Comparison of ENCODE assay signal across 18 cellular contexts in genomic region chr3:176275538-176275937, GRCh38.
A peak's percentile ranks its signal among the peaks of the same experiment; 100 is the strongest.
DNase-seq lines count a peak whose midpoint lies in the region; ATAC-seq and TF ChIP-seq lines count a peak whose summit lies in the region.
"Had no signal": no experiment of that assay in that cellular context is flagged by ENCODE, and none has a peak within 500 bp of the region (broad histone marks: within the 10 kb centered on the region; RNA-seq: fewer than 3 reads in every experiment).

No MANE protein-coding gene starts in this region.

- H3K18ac ChIP-seq in neuronal stem cell (ENCODE audit: low read length) (no peak overlapping the region), mesenchymal stem cell (ENCODE audit: low read depth in 1 of 2, low read length in 2 of 2) (no peak overlapping the region)

- peak overlapping the region; percentile 96 for H3K27ac ChIP-seq in OCI-LY7 (ENCODE audit: low read depth, low read length, poor library complexity, severe bottlenecking)
- H3K27ac ChIP-seq in SK-N-MC: peak overlapping the region; percentile 93
- no peak overlapping the region for H3K27ac ChIP-seq in neuronal stem cell (replicated peaks; ENCODE audit: low read length)
- H3K27ac ChIP-seq in mesenchymal stem cell (ENCODE audit: low read length, poor library complexity, severe bottlenecking): no peak overlapping the region
- H3K27ac ChIP-seq: BLaER1, C4-2B had no signal

- no peaks in the 10 kb centered on the region for H3K27me3 ChIP-seq in neuronal stem cell (ENCODE audit: control insufficient read depth in 3 of 3, insufficient read depth in 3 of 3, low read depth in 1 of 3, low read length in 3 of 3)
- H3K27me3 ChIP-seq in mesenchymal stem cell (ENCODE audit: control insufficient read depth in 1 of 2, insufficient read depth in 1 of 2, low read length in 2 of 2): no peaks in the 10 kb centered on the region
- H3K27me3 ChIP-seq: BLaER1 had no signal

- H3K4ac ChIP-seq in neuronal stem cell (ENCODE audit: low read length): no peak overlapping the region
- H3K4ac ChIP-seq in mesenchymal stem cell (ENCODE audit: low read depth in 1 of 2, low read length in 2 of 2): no peak overlapping the region

- no peaks in the 10 kb centered on the region for H3K36me3 ChIP-seq in OCI-LY7 (ENCODE audit: insufficient read depth, low read length)
- H3K36me3 ChIP-seq in SK-N-MC (ENCODE audit: insufficient read depth, low read length): no peaks in the 10 kb centered on the region
- H3K36me3 ChIP-seq in neuronal stem cell (replicated peaks in 1 of 2; ENCODE audit: control insufficient read depth in 2 of 2, insufficient read depth in 2 of 2, low read length in 2 of 2): no peaks in the 10 kb centered on the region
- H3K36me3 ChIP-seq in mesenchymal stem cell (ENCODE audit: control insufficient read depth in 1 of 2, insufficient read depth in 2 of 2, low read depth in 1 of 2, low read length in 2 of 2): no peaks in the 10 kb centered on the region
- H3K36me3 ChIP-seq: BLaER1 had no signal

- H3K79me1 ChIP-seq in neuronal stem cell (ENCODE audit: low read depth, low read length) (no peaks in the 10 kb centered on the region), mesenchymal stem cell (replicated peaks; ENCODE audit: low read length, poor library complexity, severe bottlenecking) (no peaks in the 10 kb centered on the region)

- BruUV-seq in OCI-LY7 (replicated peaks; lab: Mats Ljungman, UMichigan): no TSS peak

- H2BK5ac ChIP-seq in neuronal stem cell (ENCODE audit: low read length) (no peak overlapping the region), mesenchymal stem cell (ENCODE audit: low read depth, low read length, poor library complexity, severe bottlenecking) (no peak overlapping the region)

- H3K9ac ChIP-seq in SK-N-MC (ENCODE audit: insufficient read length): peak overlapping the region; percentile 67
- H3K9ac ChIP-seq in neuronal stem cell (ENCODE audit: low read depth, low read length, poor library complexity): no peak overlapping the region
- no peak overlapping the region for H3K9ac ChIP-seq in mesenchymal stem cell (ENCODE audit: low read length)
- H3K9ac ChIP-seq: BLaER1 had no signal

- H3K4me2 ChIP-seq in OCI-LY7 (ENCODE audit: low read length) (peak overlapping the region; percentile 96), neuronal stem cell (ENCODE audit: insufficient read depth, low read length, poor library complexity, severe bottlenecking) (no peak overlapping the region), mesenchymal stem cell (ENCODE audit: low read length, poor library complexity, severe bottlenecking) (no peak overlapping the region)
- H3K4me2 ChIP-seq: BLaER1, GM23338 had no signal

- no peaks in the 10 kb centered on the region for H3K9me3 ChIP-seq in OCI-LY7 (ENCODE audit: low read length)
- H3K9me3 ChIP-seq in SK-N-MC (ENCODE audit: low read depth, low read length): no peaks in the 10 kb centered on the region
- H3K9me3 ChIP-seq in neuronal stem cell (replicated peaks in 1 of 2; ENCODE audit: control insufficient read depth in 2 of 2, insufficient read depth in 1 of 2, low read depth in 1 of 2, low read length in 2 of 2): no peaks in the 10 kb centered on the region
- H3K9me3 ChIP-seq in mesenchymal stem cell (ENCODE audit: control insufficient read depth, low read length): no peaks in the 10 kb centered on the region
- H3K9me3 ChIP-seq: BLaER1, Caco-2 had no signal

- intact Hi-C loops in OCI-LY7 (cut with micrococcal nuclease; ENCODE audit: unreplicated experiment): no loop called here

- H3K14ac ChIP-seq in neuronal stem cell (ENCODE audit: low read length) (no peak overlapping the region), mesenchymal stem cell (ENCODE audit: low read length in 2 of 2) (no peak overlapping the region)

- H2AK5ac ChIP-seq in neuronal stem cell (ENCODE audit: low read depth, low read length): no peak overlapping the region
- no peak overlapping the region for H2AK5ac ChIP-seq in mesenchymal stem cell (ENCODE audit: low read length, severe bottlenecking)

- H4K20me1 ChIP-seq in OCI-LY7 (ENCODE audit: insufficient read depth, low read length): no peaks in the 10 kb centered on the region
- H4K20me1 ChIP-seq: BLaER1 had no signal

- H2BK15ac ChIP-seq in neuronal stem cell (ENCODE audit: low read length) (no peak overlapping the region), mesenchymal stem cell (ENCODE audit: low read depth, poor library complexity, severe bottlenecking) (no peak overlapping the region)

- DNase-seq in DMS153 treated with DMSO at 0.1 percent for 48 hours (lab: John Stamatoyannopoulos, UW; ENCODE audit: unreplicated experiment) (peak; percentile 25), DMS153 (lab: John Stamatoyannopoulos, UW) (no peak), OCI-LY7 (ENCODE audit: low spot score) (no peak), SK-N-MC (ENCODE audit: low read depth, low spot score) (no peak), neuronal stem cell (ENCODE audit: low spot score) (no peak), mesenchymal stem cell (no peak)
- DNase-seq: Caco-2; CD4-positive, CD25-positive, alpha-beta regulatory T cell; CD8-positive, alpha-beta T cell; DMS79 treated with DMSO at 0.1 percent for 48 hours; GF-D8; H9 had no signal

- no peak overlapping the region for H4K8ac ChIP-seq in neuronal stem cell (ENCODE audit: low read depth, low read length)
- no peak overlapping the region for H4K8ac ChIP-seq in mesenchymal stem cell (ENCODE audit: low read length)

- H3K79me2 ChIP-seq in OCI-LY7 (ENCODE audit: insufficient read depth, low read depth, low read length): peaks cover 39% of the 10 kb centered on the region; the same call in 1 of the 2 replicates

- TF ChIP-seq CTCF in OCI-LY7 (conservative IDR thresholded peaks at IDR 0.05; ENCODE audit: low read length): no peak

- WGBS in neuronal stem cell (ENCODE audit: extremely low coverage in 2 of 2, insufficient read length in 2 of 2, insufficient replicate concordance in 1 of 2), 2 donors: no CpG with 5 or more reads among the region's 3 CpGs
- WGBS in mesenchymal stem cell: 100% methylated on average over 2 of the region's 3 CpGs

- H2AFZ ChIP-seq in OCI-LY7 (ENCODE audit: low read length) (peak overlapping the region; percentile 88), neuronal stem cell (ENCODE audit: low read length) (peak overlapping the region; percentile 18), mesenchymal stem cell (ENCODE audit: low read depth, low read length) (no peak overlapping the region)
- H2AFZ ChIP-seq: GM23338 had no signal

- peaks cover 46% of the 10 kb centered on the region for H3K4me1 ChIP-seq in OCI-LY7 (ENCODE audit: insufficient read depth, low read length, poor library complexity, severe bottlenecking)
- H3K4me1 ChIP-seq in neuronal stem cell (ENCODE audit: control insufficient read depth in 2 of 2, insufficient read depth in 1 of 2, low read depth in 1 of 2, low read length in 2 of 2): no peaks in the 10 kb centered on the region
- H3K4me1 ChIP-seq in mesenchymal stem cell (ENCODE audit: control insufficient read depth, insufficient read depth, low read depth, low read length): no peaks in the 10 kb centered on the region
- H3K4me1 ChIP-seq: BLaER1, Caco-2 had no signal

- no peak overlapping the region for H2BK120ac ChIP-seq in neuronal stem cell (ENCODE audit: low read depth, low read length)
- no peak overlapping the region for H2BK120ac ChIP-seq in mesenchymal stem cell (ENCODE audit: low read depth, low read length)

- H2BK12ac ChIP-seq in neuronal stem cell (ENCODE audit: low read length): no peak overlapping the region
- no peak overlapping the region for H2BK12ac ChIP-seq in mesenchymal stem cell (ENCODE audit: low read length in 2 of 2)

- ATAC-seq in HG03439 (IDR thresholded peaks at IDR 0.05; ENCODE audit: unreplicated experiment): no peak
- ATAC-seq in HG03457 (IDR thresholded peaks at IDR 0.05; ENCODE audit: unreplicated experiment): no peak
- ATAC-seq: CD8-positive, alpha-beta T cell; GM23338; HCT116 had no signal

- H3K23ac ChIP-seq in neuronal stem cell (ENCODE audit: low read depth, low read length, poor library complexity): no peak overlapping the region
- H3K23ac ChIP-seq in mesenchymal stem cell (ENCODE audit: low read length in 2 of 2): no peak overlapping the region

- no peak overlapping the region for H4K91ac ChIP-seq in neuronal stem cell (ENCODE audit: low read depth, low read length, poor library complexity)
- no peak overlapping the region for H4K91ac ChIP-seq in mesenchymal stem cell (ENCODE audit: low read length)

- CTCF ChIA-PET in OCI-LY7 (lab: Charles Lee; ENCODE audit: unreplicated experiment): no interaction called here

- H3K4me3 ChIP-seq in OCI-LY7 (ENCODE audit: low read depth, low read length, poor library complexity, severe bottlenecking) (peak overlapping the region; percentile 69), SK-N-MC (peak overlapping the region; percentile 61), neuronal stem cell (ENCODE audit: low read length in 2 of 2) (no peak overlapping the region), mesenchymal stem cell (ENCODE audit: insufficient read depth in 1 of 2, low read depth in 1 of 2, low read length in 2 of 2) (no peak overlapping the region)
- H3K4me3 ChIP-seq: BLaER1, GM23338 had no signal

- POLR2A ChIA-PET in OCI-LY7 (lab: Charles Lee): interaction anchor here (0.6 to 1.4 kb wide), 2 partner anchors 8 to 27 kb away, joined by 3 to 4 read pairs; no protein-coding TSS in a partner anchor

- H3K9me2 ChIP-seq in OCI-LY7 (ENCODE audit: insufficient read depth, low read length): no peaks in the 10 kb centered on the region

Comparison
In these comparisons a context has a peak if more than half of its experiments do, and no peak if none do; other contexts are left out.
1. H3K27ac ChIP-seq: peak in OCI-LY7 (single experiment) and SK-N-MC (single experiment); none in neuronal stem cell (single experiment) and mesenchymal stem cell (single experiment).
2. H3K4me3 ChIP-seq: peak in OCI-LY7 (single experiment) and SK-N-MC (single experiment); none in neuronal stem cell (0 of 2) and mesenchymal stem cell (0 of 2).